ENCODE assay signal across 14 cellular contexts in the genomic region with DNA sequence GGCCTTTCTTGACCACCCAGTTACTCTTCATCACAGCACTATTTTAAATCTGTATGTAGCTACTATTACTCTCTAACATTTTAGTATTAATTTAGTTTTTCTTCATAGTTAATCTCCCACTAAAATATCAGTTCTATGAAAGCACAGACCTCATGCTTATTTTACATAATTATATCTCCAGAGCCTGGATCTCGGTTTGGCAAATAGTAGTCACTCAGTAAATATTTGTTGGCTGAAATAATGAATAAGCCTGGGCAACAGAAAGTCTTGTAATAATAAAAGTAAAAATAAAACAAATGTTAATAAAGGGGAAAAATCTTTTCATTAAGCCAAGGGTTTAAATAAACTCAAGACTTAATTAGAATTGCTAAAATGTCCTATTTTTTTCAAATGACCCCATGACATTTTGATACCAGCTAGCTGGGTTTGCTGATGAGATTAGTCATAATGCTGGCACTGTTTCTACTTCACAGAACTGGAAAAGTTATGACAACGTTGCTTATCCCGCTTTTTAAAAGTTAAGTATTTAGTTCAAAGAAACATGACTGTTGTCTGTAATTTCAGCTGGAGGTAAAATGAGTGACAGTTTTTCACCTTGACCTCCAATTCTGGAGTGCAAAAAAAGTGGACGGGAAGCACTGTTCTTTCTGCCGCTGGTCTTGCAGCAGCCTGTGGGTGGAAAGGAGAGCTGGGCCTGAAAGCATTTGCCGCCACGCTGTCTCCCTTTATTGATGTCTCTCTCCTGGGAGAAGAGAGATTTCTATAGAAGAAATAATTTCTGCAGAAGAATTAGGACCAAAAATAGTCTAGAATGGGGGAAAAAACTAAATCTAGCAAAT.
DNase-seq lines count a peak whose midpoint lies in the region; ATAC-seq and TF ChIP-seq lines count a peak whose summit lies in the region.
"Had no signal": no experiment of that assay in that cellular context is flagged by ENCODE, and none has a peak within 500 bp of the region (broad histone marks: within the 10 kb centered on the region; RNA-seq: fewer than 3 reads in every experiment).

No MANE protein-coding gene starts in this region.

- no peak overlapping the region for H3K4me3 Mint-ChIP-seq in chondrocyte (ENCODE audit: unreplicated experiment)
- H3K4me3 Mint-ChIP-seq: activated naive CD4-positive, alpha-beta T cell treated with anti-CD3 and anti-CD28 coated beads, Interleukin-2, amount 50 U/mL, for 24 hours had no signal

- H3K27ac Mint-ChIP-seq in chondrocyte (ENCODE audit: unreplicated experiment): peak overlapping the region; percentile 45
- H3K27ac Mint-ChIP-seq: activated naive CD4-positive, alpha-beta T cell treated with anti-CD3 and anti-CD28 coated beads, Interleukin-2, amount 50 U/mL, for 24 hours had no signal

- H3K36me3 Mint-ChIP-seq in chondrocyte (ENCODE audit: low read depth): no peaks in the 10 kb centered on the region
- H3K36me3 Mint-ChIP-seq: activated naive CD4-positive, alpha-beta T cell treated with anti-CD3 and anti-CD28 coated beads, Interleukin-2, amount 50 U/mL, for 24 hours had no signal

- DNase-seq in DMS53 (lab: John Stamatoyannopoulos, UW): peak; percentile 68
- no peak for DNase-seq in chondrocyte (ENCODE audit: low spot score)
- DNase-seq in kidney glomerular epithelial cell (lab: John Stamatoyannopoulos, UW): peak; percentile 10
- peak; percentile 84 for DNase-seq in renal cortical epithelial cell (ENCODE audit: low read depth)
- DNase-seq in GM19240 (ENCODE audit: insufficient read length, low spot score): no peak
- DNase-seq in NCI-H2081 (lab: John Stamatoyannopoulos, UW): no peak
- DNase-seq: activated CD8-positive, alpha-beta memory T cell treated with anti-CD3 and anti-CD28 coated beads, Interleukin-2, amount 50 U/mL, for 48 hours; NCI-H446; PC-9; uterus had no signal

- H3K4me1 Mint-ChIP-seq in chondrocyte (ENCODE audit: low read depth): peaks cover 33% of the 10 kb centered on the region

- H3K9me3 Mint-ChIP-seq in chondrocyte (ENCODE audit: low read depth): no peaks in the 10 kb centered on the region
- H3K9me3 Mint-ChIP-seq: activated naive CD4-positive, alpha-beta T cell treated with anti-CD3 and anti-CD28 coated beads, Interleukin-2, amount 50 U/mL, for 24 hours had no signal

- TF ChIP-seq CTCF in chondrocyte (IDR thresholded peaks at IDR 0.05): no peak

- ATAC-seq in GM18868 (IDR thresholded peaks at IDR 0.05; ENCODE audit: unreplicated experiment) (no peak), HG02798 (IDR thresholded peaks at IDR 0.05; ENCODE audit: poor library complexity, unreplicated experiment) (no peak)
- ATAC-seq: GM12878 had no signal

- no peaks in the 10 kb centered on the region for H3K27me3 Mint-ChIP-seq in chondrocyte (ENCODE audit: low read depth)
- H3K27me3 Mint-ChIP-seq: activated naive CD4-positive, alpha-beta T cell treated with anti-CD3 and anti-CD28 coated beads, Interleukin-2, amount 50 U/mL, for 24 hours had no signal

Comparison
In these comparisons a context has a peak if more than half of its experiments do, and no peak if none do; other contexts are left out.
1. DNase-seq: peak in DMS53 (single experiment), kidney glomerular epithelial cell (single experiment) and renal cortical epithelial cell (single experiment); none in chondrocyte (single experiment), GM19240 (single experiment) and NCI-H2081 (0 of 2).